8 cellular contexts compared by ENCODE assay signal in genomic region chr5:163460562-163461176, GRCh38. TPM values are rescaled to one million over a fixed set of nuclear protein-coding genes. Genes with fewer than 3 reads are reported as not detected.
DNase-seq lines count a peak whose midpoint lies in the region; ATAC-seq and TF ChIP-seq lines count a peak whose summit lies in the region.

HMMR (plus strand) TSS chr5:163460632; CDS start chr5:163460693, 61 bp downstream.

- no peak for ATAC-seq in upper lobe of right lung
- no peak for ATAC-seq in HG02763 (IDR thresholded peaks at IDR 0.05; ENCODE audit: unreplicated experiment)

- WGBS in liver: under 1% methylated on average over 23 of the region's 23 CpGs

- intact Hi-C loops in ascending aorta (cut with DNase I): loop anchor here (1.0 kb wide), 2 partner anchors 23 to 45 kb away; partner anchors contain the start of genes CCNG1 and MAT2B
- intact Hi-C loops in upper lobe of right lung (cut with DNase I): no loop called here
- intact Hi-C loops in posterior vena cava (cut with DNase I): no loop called here

- H3K9ac ChIP-seq in liver (ENCODE audit: low read depth in 1 of 2, low read length in 2 of 2): peak within 1 kb of the TSS; percentile 70 to 98

- no peak for TF ChIP-seq RAD21 in liver (IDR thresholded peaks at IDR 0.05)

- H3K9me3 ChIP-seq in ascending aorta (no peaks in the 10 kb centered on the region), liver (ENCODE audit: control insufficient read depth in 4 of 4, low read length in 3 of 4) (no peaks in the 10 kb centered on the region), upper lobe of right lung (no peaks in the 10 kb centered on the region)

- peak within 1 kb of the TSS; percentile 83 to 96 for H3K27ac ChIP-seq in ascending aorta
- peak within 1 kb of the TSS; percentile 95 to 96 for H3K27ac ChIP-seq in liver (ENCODE audit: low read depth in 1 of 2, low read length in 2 of 2)
- H3K27ac ChIP-seq in upper lobe of right lung: peak within 1 kb of the TSS; percentile 97

- TF ChIP-seq CTCF in AG04449 (IDR thresholded peaks at IDR 0.05; ENCODE audit: insufficient read depth, low read length, missing control alignments) (no peak), GM06990 (IDR thresholded peaks at IDR 0.05; ENCODE audit: insufficient read depth, low read length, poor library complexity, severe bottlenecking) (no peak), ascending aorta (IDR thresholded peaks at IDR 0.05) (no peak), liver (IDR thresholded peaks at IDR 0.05; ENCODE audit: low read depth, low read length, missing input control) (no peak), upper lobe of right lung (IDR thresholded peaks at IDR 0.05) (no peak)

- H3K4me1 ChIP-seq in ascending aorta (peaks cover 0 to 7% of the 10 kb centered on the region in 2 donors), liver (ENCODE audit: control insufficient read depth in 4 of 4, insufficient read depth in 4 of 4, low read length in 3 of 4) (peaks cover 9 to 30% (median 24%) of the 10 kb centered on the region in 4 donors), upper lobe of right lung (peaks cover 20% of the 10 kb centered on the region)

- CTCF ChIA-PET in AG04449 (lab: Yijun Ruan, JAX): interaction anchor here (1.1 to 5.1 kb wide), 4 partner anchors 10 to 52 kb away, joined by 3 to 40 read pairs (median 4); no protein-coding TSS in a partner anchor

- peak within 1 kb of the TSS; percentile 80 for H3K4me3 ChIP-seq in AG04449 (ENCODE audit: low read depth, low read length)
- H3K4me3 ChIP-seq in GM06990 (replicated peaks; ENCODE audit: low read depth, low read length): peak within 1 kb of the TSS; percentile 81
- H3K4me3 ChIP-seq in ascending aorta: peak within 1 kb of the TSS; percentile 72 to 79
- peak within 1 kb of the TSS; percentile 68 to 77 (median 71) for H3K4me3 ChIP-seq in liver (ENCODE audit: low read depth in 1 of 3, low read length in 3 of 3)
- H3K4me3 ChIP-seq in upper lobe of right lung: peak within 1 kb of the TSS; percentile 70

- DNase-seq in AG04449 (ENCODE audit: low read depth, low spot score): no peak
- DNase-seq in GM06990 (ENCODE audit: extremely low read depth, insufficient read length): no peak
- peak; percentile 62 for DNase-seq in NCI-H2029 treated with DMSO at 0.1 percent for 48 hours (lab: John Stamatoyannopoulos, UW)
- DNase-seq in ascending aorta (ENCODE audit: low spot score in 2 of 2): peak in 1 of 2 donors; percentile 63
- no peak for DNase-seq in upper lobe of right lung
- DNase-seq in posterior vena cava (ENCODE audit: low spot score): no peak

- H3K27me3 ChIP-seq in GM06990 (replicated peaks; ENCODE audit: control insufficient read depth, insufficient read depth, low read length) (no peaks in the 10 kb centered on the region), ascending aorta (no peaks in the 10 kb centered on the region), liver (ENCODE audit: control insufficient read depth in 4 of 4, insufficient read depth in 4 of 4, low read length in 3 of 4) (no peaks in the 10 kb centered on the region), upper lobe of right lung (no peaks in the 10 kb centered on the region)

- H3K36me3 ChIP-seq in GM06990 (ENCODE audit: control insufficient read depth, insufficient read depth, low read length): no peaks in the 10 kb centered on the region
- H3K36me3 ChIP-seq in ascending aorta: no peaks in the 10 kb centered on the region
- peaks cover 0 to 4% (median 0%) of the 10 kb centered on the region in 4 donors for H3K36me3 ChIP-seq in liver (ENCODE audit: control insufficient read depth in 4 of 4, insufficient read depth in 3 of 4, low read depth in 1 of 4, low read length in 3 of 4)
- H3K36me3 ChIP-seq in upper lobe of right lung: peaks cover 7% of the 10 kb centered on the region

- POLR2A ChIA-PET in AG04449 (lab: Yijun Ruan, JAX): interaction anchor here (0.8 to 2.6 kb wide), 5 partner anchors 13 to 47 kb away, joined by 3 to 12 read pairs (median 5); partner anchors contain the start of genes CCNG1 and MAT2B

TF ChIP-seq in liver, 16 proteins besides CTCF, POLR2A, EP300 and RAD21:
- TF ChIP-seq EGR1 (IDR thresholded peaks at IDR 0.05; ENCODE audit: low read depth in 2 of 2) (peak in 1 of 2 donors; percentile 4), FOXA2 (IDR thresholded peaks at IDR 0.05) (no peak)

RNA-seq across cellular contexts. Expression of gene HMMR, which starts in this region (rescaled TPM):
- total RNA-seq in ascending aorta (not detected), liver (10 to 100 TPM in 1 of 2 donors, under 1 TPM in 1; 0.33 to 48.5 TPM), upper lobe of right lung (1.6 TPM), posterior vena cava (under 1 TPM; 0.14 to 0.32 TPM)
- polyA plus RNA-seq in liver: 1 to 10 TPM; 1.0 to 3.7 TPM
